33 cellular contexts compared by ENCODE assay signal in the genomic region with DNA sequence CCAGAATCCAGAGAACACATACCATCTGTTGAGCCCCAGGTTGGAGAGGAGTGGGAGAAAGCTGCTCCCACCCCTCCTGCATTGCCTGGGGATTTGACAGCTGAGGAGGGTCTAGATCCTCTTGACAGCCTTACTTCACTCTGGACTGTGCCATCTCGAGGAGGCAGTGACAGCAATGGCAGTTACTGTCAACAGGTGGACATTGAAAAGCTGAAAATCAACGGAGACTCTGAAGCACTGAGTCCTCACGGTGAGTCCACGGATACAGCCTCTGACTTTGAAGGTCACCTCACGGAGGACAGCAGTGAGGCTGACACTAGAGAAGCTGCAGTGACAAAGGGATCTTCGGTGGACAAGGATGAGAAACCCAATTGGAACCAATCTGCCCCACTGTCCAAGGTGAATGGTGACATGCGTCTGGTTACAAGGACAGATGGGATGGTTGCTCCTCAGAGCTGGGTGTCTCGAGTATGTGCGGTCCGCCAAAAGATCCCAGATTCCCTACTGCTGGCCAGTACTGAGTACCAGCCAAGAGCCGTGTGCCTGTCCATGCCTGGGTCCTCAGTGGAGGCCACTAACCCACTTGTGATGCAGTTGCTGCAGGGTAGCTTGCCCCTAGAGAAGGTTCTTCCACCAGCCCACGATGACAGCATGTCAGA.
"Had no signal": no experiment of that assay in that cellular context is flagged by ENCODE, and none has a peak within 500 bp of the region (broad histone marks: within the 10 kb centered on the region; RNA-seq: fewer than 3 reads in every experiment).

No MANE protein-coding gene starts in this region.

- DNase-seq: activated CD4-positive, alpha-beta T cell treated with anti-CD3 and anti-CD28 coated beads for 48 hours; activated CD4-positive, alpha-beta T cell treated with anti-CD3 and anti-CD28 coated beads, Interleukin-2, amount 50 U/mL, for 48 hours; activated gamma-delta T cell; activated naive CD4-positive, alpha-beta T cell treated with anti-CD3 and anti-CD28 coated beads, Interleukin-2, amount 10 ng/mL, durations not matched to agents 7 days and 5 days; amygdala; dermis blood vessel endothelial cell; effector CD4-positive, alpha-beta T cell; islet precursor cell; left ventricle myocardium inferior; mesendoderm; ovary; stimulated activated CD4-positive, alpha-beta T cell treated with anti-CD3 and anti-CD28 coated beads, Interleukin-1b, Interleukin-23, amount 100 ng/mL, for 48 hours; stimulated activated CD4-positive, alpha-beta T cell treated with anti-CD3 and anti-CD28 coated beads, Interleukin-4, amount 100 ng/mL, for 4 hours; stimulated activated CD8-positive, alpha-beta memory T cell treated with anti-CD3 and anti-CD28 coated beads, Interleukin-4, amount 100 ng/mL, for 48 hours; stimulated activated naive CD8-positive, alpha-beta T cell treated with anti-CD3 and anti-CD28 coated beads, Interleukin-15, amount 100 ng/mL, for 72 hours; substantia nigra; T-helper 9 cell; thyroid gland; upper lobe of left lung; WERI-Rb-1 had no signal

- H3K27ac ChIP-seq: gastroesophageal sphincter, hepatocyte, left ventricle myocardium inferior, ovary, thyroid gland, vagina, WERI-Rb-1 had no signal

- H3K27me3 ChIP-seq: gastroesophageal sphincter, hepatocyte, ovary, thyroid gland, upper lobe of left lung, vagina had no signal

- H3K27ac Mint-ChIP-seq: nephron; progenitor cell of endocrine pancreas; stimulated activated memory B cell treated with anti-CD40 and anti-IgM and Interleukin-4, amounts not matched to agents 10 μg/mL and 1 μg/mL and 100 μg/mL, for 72 hours; T-helper 1 cell treated with Interleukin-12 subunit alpha and Interleukin-12 subunit beta and Interleukin-4 antibody, amounts not matched to agents 30 μg/mL and 1 μg/mL, for 36 hours had no signal

- H3K9me3 ChIP-seq: gastroesophageal sphincter, left ventricle myocardium inferior, ovary, thyroid gland, upper lobe of left lung, vagina had no signal

- H3K4me3 ChIP-seq: gastroesophageal sphincter, hepatocyte, left ventricle myocardium inferior, lung, ovary, smooth muscle cell, thyroid gland, upper lobe of left lung, vagina had no signal

- H3K9me3 Mint-ChIP-seq: activated naive CD4-positive, alpha-beta T cell treated with anti-CD3 and anti-CD28 coated beads, Interleukin-2, amount 10 ng/mL, durations not matched to agents 7 days and 5 days; activated T-cell treated with anti-CD3 and anti-CD28 coated beads, Interleukin-2, amount 50 U/mL, for 24 hours; nephron; stimulated activated memory B cell treated with anti-CD40 and anti-IgM and Interleukin-4, amounts not matched to agents 10 μg/mL and 1 μg/mL and 100 μg/mL, for 72 hours; stimulated activated naive CD8-positive, alpha-beta T cell treated with anti-CD3 and anti-CD28 coated beads, Interleukin-15, amount 100 ng/mL, for 72 hours; T-helper 1 cell treated with Interleukin-12 subunit alpha and Interleukin-12 subunit beta and Interleukin-4 antibody, amounts not matched to agents 30 μg/mL and 1 μg/mL, for 36 hours had no signal

- FAIRE-seq: colon, endometrium had no signal

- H3K4me1 ChIP-seq: thyroid gland, vagina had no signal

- H3K4me3 Mint-ChIP-seq: activated naive CD4-positive, alpha-beta T cell treated with anti-CD3 and anti-CD28 coated beads, Interleukin-2, amount 10 ng/mL, durations not matched to agents 7 days and 5 days; activated T-cell treated with anti-CD3 and anti-CD28 coated beads, Interleukin-2, amount 50 U/mL, for 24 hours; nephron; stimulated activated memory B cell treated with anti-CD40 and anti-IgM and Interleukin-4, amounts not matched to agents 10 μg/mL and 1 μg/mL and 100 μg/mL, for 72 hours; stimulated activated naive CD8-positive, alpha-beta T cell treated with anti-CD3 and anti-CD28 coated beads, Interleukin-15, amount 100 ng/mL, for 72 hours; T-helper 1 cell treated with Interleukin-12 subunit alpha and Interleukin-12 subunit beta and Interleukin-4 antibody, amounts not matched to agents 30 μg/mL and 1 μg/mL, for 36 hours had no signal

- ATAC-seq: activated CD4-positive, CD25-positive, alpha-beta regulatory T cell treated with anti-CD3 and anti-CD28 coated beads, Interleukin-2, amount 50 U/mL, for 24 hours; gastroesophageal sphincter; stimulated activated memory B cell treated with anti-CD40 and anti-IgM and Interleukin-4, amounts not matched to agents 10 μg/mL and 1 μg/mL and 100 μg/mL, for 72 hours; stimulated activated naive CD8-positive, alpha-beta T cell treated with anti-CD3 and anti-CD28 coated beads, Interleukin-15, amount 100 ng/mL, for 72 hours had no signal

- H3K4me1 Mint-ChIP-seq: activated naive CD4-positive, alpha-beta T cell treated with anti-CD3 and anti-CD28 coated beads, Interleukin-2, amount 10 ng/mL, durations not matched to agents 7 days and 5 days had no signal

- H3K27me3 Mint-ChIP-seq: activated naive CD4-positive, alpha-beta T cell treated with anti-CD3 and anti-CD28 coated beads, Interleukin-2, amount 10 ng/mL, durations not matched to agents 7 days and 5 days; activated T-cell treated with anti-CD3 and anti-CD28 coated beads, Interleukin-2, amount 50 U/mL, for 24 hours; progenitor cell of endocrine pancreas; stimulated activated memory B cell treated with anti-CD40 and anti-IgM and Interleukin-4, amounts not matched to agents 10 μg/mL and 1 μg/mL and 100 μg/mL, for 72 hours; stimulated activated naive CD8-positive, alpha-beta T cell treated with anti-CD3 and anti-CD28 coated beads, Interleukin-15, amount 100 ng/mL, for 72 hours had no signal

- H3K36me3 ChIP-seq: ovary had no signal
